Comparison of ENCODE assay signal across 8 cellular contexts in the genomic region with DNA sequence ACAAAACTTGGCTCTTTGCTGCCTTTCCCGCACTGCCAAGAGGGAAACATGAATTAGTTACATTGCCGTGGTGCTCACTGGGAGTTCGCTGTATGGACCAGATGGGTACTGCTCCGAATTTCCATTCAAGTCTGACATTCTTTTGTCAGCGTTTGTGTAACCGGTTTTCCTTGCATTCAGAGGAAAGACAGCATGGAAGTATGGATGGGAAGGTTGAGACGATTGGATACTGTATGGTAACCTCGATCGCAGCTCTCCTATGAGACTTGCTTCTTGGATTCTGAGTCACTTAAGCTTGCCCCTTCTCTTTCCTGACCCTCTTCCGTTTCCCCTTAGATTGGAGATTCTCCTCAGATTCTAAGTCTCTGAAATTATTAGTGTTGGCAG. TPM values are rescaled to one million over a fixed set of nuclear protein-coding genes. Genes with fewer than 3 reads are reported as not detected.
DNase-seq lines count a peak whose midpoint lies in the region; ATAC-seq, FAIRE-seq and TF ChIP-seq lines count a peak whose summit lies in the region.

No MANE protein-coding gene starts in this region.

- ATAC-seq in HG02678 (IDR thresholded peaks at IDR 0.05; ENCODE audit: unreplicated experiment) (peak; percentile 12), GM18520 (IDR thresholded peaks at IDR 0.05; ENCODE audit: unreplicated experiment) (no peak)

- H2AFZ ChIP-seq in OCI-LY3 (ENCODE audit: low read depth, low read length), result 0 out of 2 replicates have a peak overlapping the region, but pooled peaks have one; percentile 84

- H3K4me1 ChIP-seq in OCI-LY3 (ENCODE audit: low read length) (peaks cover 9% of the 10 kb centered on the region), mononuclear cell (ENCODE audit: insufficient read depth, low read length) (peaks cover 23% of the 10 kb centered on the region)

- peaks cover 20% of the 10 kb centered on the region for H3K79me2 ChIP-seq in OCI-LY3 (ENCODE audit: low read length)

- peak overlapping the region; percentile 82 for H3K27ac ChIP-seq in OCI-LY3 (ENCODE audit: low read length)

- TF ChIP-seq CTCF in OCI-LY3 (IDR thresholded peaks at IDR 0.05; ENCODE audit: low read depth, low read length), result no peak

- no peaks in the 10 kb centered on the region for H4K20me1 ChIP-seq in OCI-LY3 (ENCODE audit: insufficient read depth, low read length)

- FAIRE-seq in GM19239 (lab: Jason Lieb, UNC), result no peak

- H3K4me2 ChIP-seq in OCI-LY3 (ENCODE audit: low read length), result peak overlapping the region; percentile 75

- H3K9me3 ChIP-seq in OCI-LY3 (ENCODE audit: insufficient read depth, low read length), result no peaks in the 10 kb centered on the region
- no peaks in the 10 kb centered on the region for H3K9me3 ChIP-seq in mononuclear cell (ENCODE audit: low read depth, low read length)

- peak; percentile 11 to 19 for DNase-seq in NCI-H446 (lab: John Stamatoyannopoulos, UW)
- DNase-seq in NCI-H446 treated with DMSO at 0.1 percent for 48 hours (lab: John Stamatoyannopoulos, UW), result no peak
- peak; percentile 30 for DNase-seq in dermis blood vessel endothelial cell
- DNase-seq in GM19239 (ENCODE audit: insufficient read length, low spot score), result no peak

- H3K36me3 ChIP-seq in OCI-LY3 (replicated peaks; ENCODE audit: low read depth, low read length), result no peaks in the 10 kb centered on the region

- H3K9ac ChIP-seq in OCI-LY3 (ENCODE audit: low read length), result peak overlapping the region; percentile 88

- H3K27me3 ChIP-seq in OCI-LY3 (ENCODE audit: low read depth, low read length) (no peaks in the 10 kb centered on the region), mononuclear cell (ENCODE audit: insufficient read depth, low read length) (peaks cover 4% of the 10 kb centered on the region)

- H3K4me3 ChIP-seq in OCI-LY3 (ENCODE audit: low read length) (peak overlapping the region; percentile 96), mononuclear cell (ENCODE audit: low read length) (peak overlapping the region; percentile 72)

RNA-seq across cellular contexts. Expression of a gene that starts 0.6 kb away (rescaled TPM):
- total RNA-seq in dermis blood vessel endothelial cell, result 11.7 and 14.8 TPM in 2 replicates
- total RNA-seq in mononuclear cell, result 25.4 TPM

RNA-seq across cellular contexts. Expression of a gene that starts 53.1 kb away (rescaled TPM):
- total RNA-seq in dermis blood vessel endothelial cell (47.8 and 71.3 TPM in 2 replicates), mononuclear cell (26.4 TPM)

Comparison
In these comparisons a context has a peak if more than half of its experiments do, and no peak if none do; other contexts are left out.
1. DNase-seq: peak in NCI-H446 (2 of 2) and dermis blood vessel endothelial cell (single experiment); none in NCI-H446 treated with DMSO at 0.1 percent for 48 hours (single experiment) and GM19239 (single experiment).